In the genomic region with DNA sequence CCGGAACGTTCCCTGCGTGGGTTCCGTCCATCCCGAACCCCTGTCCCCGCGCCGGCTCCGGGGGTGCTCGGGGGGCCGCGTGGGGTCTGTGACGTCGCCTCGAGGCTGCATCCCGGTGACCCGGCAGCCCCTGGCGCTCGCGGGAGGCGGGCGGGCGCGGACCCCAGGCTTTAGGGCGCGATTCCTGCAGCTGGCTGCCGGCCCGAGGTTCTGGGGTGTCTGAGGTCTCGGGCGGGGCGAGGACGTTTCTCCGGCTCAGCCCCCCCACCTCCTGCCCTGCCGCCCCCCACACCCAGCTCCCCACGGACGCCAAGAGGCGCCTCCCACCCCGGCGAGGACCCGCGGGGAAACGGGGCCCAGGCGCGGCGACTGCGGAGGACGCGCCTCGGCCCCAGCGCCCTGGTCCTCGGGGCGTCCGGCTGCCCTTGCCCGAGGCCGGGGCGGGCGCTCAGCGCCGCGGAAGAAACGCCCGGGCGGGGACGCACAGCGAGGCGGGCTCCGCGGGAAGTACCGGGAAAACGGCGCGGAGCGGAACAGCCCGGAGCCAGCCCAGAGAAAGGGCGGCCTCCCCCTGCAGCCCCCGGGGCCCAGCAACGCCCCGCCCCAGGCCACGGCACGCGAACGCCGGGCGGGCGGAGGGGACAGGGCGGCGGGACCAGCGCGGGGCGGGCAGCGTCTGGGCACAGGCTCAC, we compare ENCODE assay signal across 9 cellular contexts. TPM values are rescaled to one million over a fixed set of nuclear protein-coding genes. Genes with fewer than 3 reads are reported as not detected.
DNase-seq lines count a peak whose midpoint lies in the region; TF ChIP-seq lines count a peak whose summit lies in the region.
"Had no signal": no experiment of that assay in that cellular context is flagged by ENCODE, and none has a peak within 500 bp of the region (broad histone marks: within the 10 kb centered on the region; RNA-seq: fewer than 3 reads in every experiment).

No MANE protein-coding gene starts in this region.

- H3K14ac ChIP-seq in mesenchymal stem cell (ENCODE audit: low read length in 2 of 2) = no peak overlapping the region

- H3K4me2 ChIP-seq in mammary epithelial cell (ENCODE audit: insufficient read depth, low read depth, low read length) = no peak overlapping the region
- peak overlapping the region; percentile 57 for H3K4me2 ChIP-seq in mesenchymal stem cell (ENCODE audit: low read length, poor library complexity, severe bottlenecking)
- H3K4me2 ChIP-seq in MM.1S (ENCODE audit: low read depth, low read length) = no peak overlapping the region

- peak overlapping the region; percentile 48 for H2BK15ac ChIP-seq in mesenchymal stem cell (ENCODE audit: low read depth, poor library complexity, severe bottlenecking)

- H3K4me1 ChIP-seq in breast epithelium (peaks cover 0 to 4% of the 10 kb centered on the region in 2 donors), mammary epithelial cell (ENCODE audit: insufficient read depth, low read length) (peaks cover 3% of the 10 kb centered on the region), ascending aorta (peaks cover 2 to 3% of the 10 kb centered on the region in 2 donors), mesenchymal stem cell (ENCODE audit: control insufficient read depth, insufficient read depth, low read depth, low read length) (peaks cover 28% of the 10 kb centered on the region), vagina (peaks cover 8% of the 10 kb centered on the region), MM.1S (ENCODE audit: low read length) (peaks cover 24% of the 10 kb centered on the region)

- no peak overlapping the region for H3K4ac ChIP-seq in mesenchymal stem cell (ENCODE audit: low read depth in 1 of 2, low read length in 2 of 2)

- intact Hi-C loops in breast epithelium (cut with DNase I; ENCODE audit: low total_unique reads) (no loop called here), mammary epithelial cell (cut with micrococcal nuclease) (loop anchor here (2.0 to 10.0 kb wide), 2 partner anchors 57 to 343 kb away; a partner anchor contains a TSS), ascending aorta (cut with DNase I) (loop anchor here (2.0 to 5.0 kb wide), 4 partner anchors 85 to 1305 kb away; a partner anchor contains a TSS), vagina (cut with DNase I) (no loop called here)

- in situ Hi-C loops in mammary epithelial cell (cut with MboI; ENCODE audit: low sequenced_read_pairs in 2 of 2) = no loop called here

- H3K27ac ChIP-seq in breast epithelium (no peak overlapping the region), mammary epithelial cell (ENCODE audit: insufficient read depth, low read depth, low read length) (no peak overlapping the region), ascending aorta (peak overlapping the region; percentile 11 to 53), mesenchymal stem cell (ENCODE audit: low read length, poor library complexity, severe bottlenecking) (no peak overlapping the region), vagina (peak overlapping the region; percentile 56), MM.1S (ENCODE audit: low read length) (no peak overlapping the region)

- no peak overlapping the region for H3K23ac ChIP-seq in mesenchymal stem cell (ENCODE audit: low read length in 2 of 2)

- H3K27me3 ChIP-seq in breast epithelium (peaks cover 0 to 62% of the 10 kb centered on the region in 2 donors), mammary epithelial cell (ENCODE audit: insufficient read depth, low read length) (peaks cover 18% of the 10 kb centered on the region), ascending aorta (peaks cover 4% of the 10 kb centered on the region), mesenchymal stem cell (ENCODE audit: control insufficient read depth in 1 of 2, insufficient read depth in 1 of 2, low read length in 2 of 2) (peaks cover 0 to 10% of the 10 kb centered on the region in 2 experiments), vagina (no peaks in the 10 kb centered on the region), MM.1S (replicated peaks; ENCODE audit: insufficient read depth, low read length) (no peaks in the 10 kb centered on the region)

- H4K8ac ChIP-seq in mesenchymal stem cell (ENCODE audit: low read length) = peak overlapping the region; percentile 61

- H2AFZ ChIP-seq in mammary epithelial cell (ENCODE audit: low read depth, low read length) = no peak overlapping the region
- no peak overlapping the region for H2AFZ ChIP-seq in mesenchymal stem cell (ENCODE audit: low read depth, low read length)
- H2AFZ ChIP-seq in MM.1S (ENCODE audit: low read length) = no peak overlapping the region

- H3K79me2 ChIP-seq in mammary epithelial cell (ENCODE audit: insufficient read depth, low read length) (no peaks in the 10 kb centered on the region), MM.1S (ENCODE audit: low read length) (0 out of 2 replicates have a peak, but pooled peaks cover 8% of the 10 kb centered on the region)

- DNase-seq in breast epithelium (ENCODE audit: low spot score in 2 of 2) (no peak), mammary epithelial cell (no peak), ascending aorta (ENCODE audit: low spot score in 2 of 2) (no peak), mesenchymal stem cell (peak; percentile 34), vagina (ENCODE audit: extremely low spot score in 2 of 2) (no peak), glomerular visceral epithelial cell (ENCODE audit: extremely low spot score) (no peak), MM.1S (no peak)
- no peak for DNase-seq in stimulated activated CD4-positive, alpha-beta T cell treated with anti-CD3 and anti-CD28 coated beads, Interleukin-1b, Interleukin-23, amount 100 ng/mL, for 48 hours
- DNase-seq: WERI-Rb-1 had no signal

- peaks cover 4% of the 10 kb centered on the region; the same call in 1 of the 2 replicates for H3F3A ChIP-seq in MM.1S (ENCODE audit: insufficient read depth, low read length)

- peak overlapping the region in 1 of 2 experiments; percentile 26 for H3K18ac ChIP-seq in mesenchymal stem cell (ENCODE audit: low read depth in 1 of 2, low read length in 2 of 2)

- H4K20me1 ChIP-seq in mammary epithelial cell (ENCODE audit: insufficient read depth, low read length) (no peaks in the 10 kb centered on the region), MM.1S (ENCODE audit: insufficient read depth, low read length) (0 out of 2 replicates have a peak, but pooled peaks cover 3% of the 10 kb centered on the region)

- no peak overlapping the region for H2AK5ac ChIP-seq in mesenchymal stem cell (ENCODE audit: low read length, severe bottlenecking)

- H3K4me3 ChIP-seq in breast epithelium = peak overlapping the region; percentile 28 to 75 (median 50)
- H3K4me3 ChIP-seq in mammary epithelial cell (replicated peaks in 1 of 3; ENCODE audit: insufficient read depth in 1 of 3, low read depth in 2 of 3, low read length in 3 of 3) = no peak overlapping the region
- peak overlapping the region; percentile 38 to 67 for H3K4me3 ChIP-seq in ascending aorta
- H3K4me3 ChIP-seq in mesenchymal stem cell (ENCODE audit: insufficient read depth in 1 of 2, low read depth in 1 of 2, low read length in 2 of 2) = peak overlapping the region in 1 of 2 experiments; percentile 61
- peak overlapping the region; percentile 34 to 69 for H3K4me3 ChIP-seq in vagina
- H3K4me3 ChIP-seq in MM.1S (ENCODE audit: low read length) = no peak overlapping the region

- H3K9me2 ChIP-seq in MM.1S (replicated peaks; ENCODE audit: insufficient read depth, low read length) = no peaks in the 10 kb centered on the region

- dilution Hi-C loops in mammary epithelial cell (cut with HindIII; ENCODE audit: low sequenced_read_pairs) = no loop called here

- TF ChIP-seq CTCF in breast epithelium (IDR thresholded peaks at IDR 0.05) (no peak), mammary epithelial cell (conservative IDR thresholded peaks at IDR 0.05 in 1 of 2, IDR thresholded peaks at IDR 0.05 in 1 of 2; ENCODE audit: extremely low read depth in 1 of 2, insufficient read depth in 1 of 2, low read depth in 1 of 2, low read length in 2 of 2) (no peak), ascending aorta (IDR thresholded peaks at IDR 0.05) (no peak), vagina (IDR thresholded peaks at IDR 0.05) (no peak), MM.1S (IDR thresholded peaks at IDR 0.05; ENCODE audit: low read length) (no peak)

- CTCF ChIA-PET in mammary epithelial cell (lab: Charles Lee; ENCODE audit: low non-redundant PET) = no interaction called here

- H2BK12ac ChIP-seq in mesenchymal stem cell (ENCODE audit: low read length in 2 of 2) = no peak overlapping the region

- 18% methylated on average over 15 of the region's 91 CpGs for WGBS in mammary epithelial cell (ENCODE audit: low coverage, missing lambda C conversion rate)
- 11% methylated on average over 54 of the region's 91 CpGs for WGBS in mesenchymal stem cell

- peaks cover 9% of the 10 kb centered on the region for H3K79me1 ChIP-seq in mesenchymal stem cell (replicated peaks; ENCODE audit: low read length, poor library complexity, severe bottlenecking)

- BruUV-seq in mammary epithelial cell (replicated peaks; lab: Mats Ljungman, UMichigan) = no TSS peak

- H3K9ac ChIP-seq in mammary epithelial cell (ENCODE audit: insufficient read depth, low read length) (no peak overlapping the region), mesenchymal stem cell (ENCODE audit: low read length) (no peak overlapping the region), MM.1S (ENCODE audit: low read length) (no peak overlapping the region)

- no peaks in the 10 kb centered on the region for H3K9me3 ChIP-seq in breast epithelium
- H3K9me3 ChIP-seq in mammary epithelial cell (replicated peaks; ENCODE audit: insufficient read depth, low read length) = no peaks in the 10 kb centered on the region
- no peaks in the 10 kb centered on the region for H3K9me3 ChIP-seq in ascending aorta
- H3K9me3 ChIP-seq in mesenchymal stem cell (ENCODE audit: control insufficient read depth, low read length) = no peaks in the 10 kb centered on the region
- no peaks in the 10 kb centered on the region for H3K9me3 ChIP-seq in vagina
- no peaks in the 10 kb centered on the region for H3K9me3 ChIP-seq in MM.1S (replicated peaks; ENCODE audit: insufficient read depth, low read length)

- H2BK120ac ChIP-seq in mesenchymal stem cell (ENCODE audit: low read depth, low read length) = no peak overlapping the region

- H4K91ac ChIP-seq in mesenchymal stem cell (ENCODE audit: low read length) = no peak overlapping the region

- TF ChIP-seq POLR2A in breast epithelium (IDR thresholded peaks at IDR 0.05) (no peak), vagina (IDR thresholded peaks at IDR 0.05) (no peak)

- no peaks in the 10 kb centered on the region for H3K36me3 ChIP-seq in breast epithelium
- no peaks in the 10 kb centered on the region for H3K36me3 ChIP-seq in mammary epithelial cell (ENCODE audit: insufficient read depth, low read length)
- H3K36me3 ChIP-seq in ascending aorta = no peaks in the 10 kb centered on the region
- no peaks in the 10 kb centered on the region for H3K36me3 ChIP-seq in mesenchymal stem cell (ENCODE audit: control insufficient read depth in 1 of 2, insufficient read depth in 2 of 2, low read depth in 1 of 2, low read length in 2 of 2)
- no peaks in the 10 kb centered on the region for H3K36me3 ChIP-seq in vagina
- no peaks in the 10 kb centered on the region for H3K36me3 ChIP-seq in MM.1S (replicated peaks; ENCODE audit: insufficient read depth, low read length)
- H3K36me3 ChIP-seq: WERI-Rb-1 had no signal

- no peak overlapping the region for H2BK5ac ChIP-seq in mesenchymal stem cell (ENCODE audit: low read depth, low read length, poor library complexity, severe bottlenecking)

RNA-seq across cellular contexts. Expression of a gene that starts 1.3 kb away (rescaled TPM):
- 10 to 100 TPM in 1 of 3 donors, 1 to 10 TPM in 2; 3.4 to 13.8 (median 4.6) TPM for total RNA-seq in breast epithelium
- 1 to 10 TPM in 1 of 2 donors, under 1 TPM in 1; 0.67 to 1.0 TPM for total RNA-seq in mammary epithelial cell
- polyA plus RNA-seq in mammary epithelial cell = 0.05 TPM
- not detected for polyA minus RNA-seq in mammary epithelial cell
- total RNA-seq in ascending aorta = not detected
- 6.0 TPM for polyA plus RNA-seq in mesenchymal stem cell (2013, experiment 1 of 2)
- polyA plus RNA-seq in mesenchymal stem cell (2013, experiment 2 of 2) = 6.1 TPM
- total RNA-seq in vagina = 4.9 TPM

Comparison
In these comparisons a context has a peak if more than half of its experiments do, and no peak if none do; other contexts are left out.
1. H3K4me3 ChIP-seq: peak in breast epithelium (3 of 3), ascending aorta (2 of 2) and vagina (2 of 2); none in mammary epithelial cell (0 of 3) and MM.1S (single experiment).
2. intact Hi-C loops: an anchor here in mammary epithelial cell (2.0 to 10.0 kb wide) and ascending aorta (2.0 to 5.0 kb wide); none called in breast epithelium and vagina.
3. H3K27ac ChIP-seq: peak in ascending aorta (2 of 2) and vagina (single experiment); none in breast epithelium (0 of 2), mammary epithelial cell (single experiment), mesenchymal stem cell (single experiment) and MM.1S (single experiment).